18 cellular contexts compared by ENCODE assay signal in the genomic region with DNA sequence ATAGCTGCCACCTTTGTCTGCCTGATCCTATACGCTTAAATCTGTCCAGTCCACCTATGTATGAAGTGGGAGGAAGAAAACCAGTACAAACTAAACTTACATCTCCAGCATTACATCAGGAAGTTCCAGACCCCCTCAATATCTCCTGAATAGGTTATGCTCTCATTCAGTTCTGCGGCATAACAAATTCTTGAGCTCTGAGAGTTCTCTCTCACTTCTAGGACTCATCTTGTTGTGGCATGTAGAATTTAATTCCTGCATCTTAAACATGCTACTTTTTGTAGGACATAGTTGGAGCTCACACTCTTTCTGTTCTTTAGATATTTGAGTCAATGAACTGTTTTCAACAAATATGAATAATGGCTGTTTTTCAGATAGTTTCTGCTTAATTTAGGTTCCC.
"Had no signal": no experiment of that assay in that cellular context is flagged by ENCODE, and none has a peak within 500 bp of the region (broad histone marks: within the 10 kb centered on the region; RNA-seq: fewer than 3 reads in every experiment).

No MANE protein-coding gene starts in this region.

- DNase-seq: KBM-7, MV-4-11, NCI-H1048, NCI-H1105, NCI-H1417, NCI-H1436 treated with DMSO at 0.1 percent for 48 hours, NCI-H1694, NCI-H187 treated with DMSO at 0.1 percent for 48 hours, NCI-H2029 treated with DMSO at 0.1 percent for 48 hours, NCI-H2171 treated with DMSO at 0.1 percent for 48 hours, NCI-H345, NCI-H510A treated with DMSO at 0.1 percent for 48 hours, NCI-H526 treated with DMSO at 0.1 percent for 48 hours, NCI-H748 treated with DMSO at 0.1 percent for 48 hours, PC-3, SHP77 had no signal

- ATAC-seq: Panc1, PC-3 had no signal

- H3K27ac ChIP-seq: RWPE1 had no signal
